Comparison of ENCODE assay signal across 8 cellular contexts in genomic region chr6:87700729-87701675, GRCh38. TPM values are rescaled to one million over a fixed set of nuclear protein-coding genes. Genes with fewer than 3 reads are reported as not detected.
DNase-seq lines count a peak whose midpoint lies in the region; ATAC-seq and TF ChIP-seq lines count a peak whose summit lies in the region.

No MANE protein-coding gene starts in this region.

- intact Hi-C loops in esophagus squamous epithelium (cut with DNase I), result no loop called here

- H3K27ac ChIP-seq in esophagus squamous epithelium (peak overlapping the region; percentile 93 to 99 (median 98)), tibial nerve (peak overlapping the region; percentile 87 to 99 (median 95))

- 1% methylated on average over 14 to 16 of the region's 54 CpGs for WGBS in esophagus squamous epithelium, 2 donors
- WGBS in tibial nerve, 2 donors, result 0 to 1% methylated on average over 40 to 52 of the region's 54 CpGs

- POLR2A ChIA-PET in GM10248 (lab: Yijun Ruan, JAX), result interaction anchor here (0.5 to 1.4 kb wide), 5 partner anchors 54 to 1659 kb away, joined by 3 to 4 read pairs (median 3); no protein-coding TSS in a partner anchor
- POLR2A ChIA-PET in naive thymus-derived CD8-positive, alpha-beta T cell (lab: Charles Lee), result interaction anchor here (0.6 to 2.1 kb wide), 14 partner anchors 15 to 1380 kb away, joined by 3 to 23 read pairs (median 5); partner anchors contain the start of genes CFAP206, ORC3, PNRC1 and RARS2

- no peaks in the 10 kb centered on the region for H3K36me3 ChIP-seq in esophagus squamous epithelium
- no peaks in the 10 kb centered on the region for H3K36me3 ChIP-seq in tibial nerve

- ATAC-seq in HG02970 (IDR thresholded peaks at IDR 0.05; ENCODE audit: low FRiP score, unreplicated experiment) (peak; percentile 4), GM21390 (IDR thresholded peaks at IDR 0.05; ENCODE audit: unreplicated experiment) (no peak)
- no peak for ATAC-seq in naive thymus-derived CD8-positive, alpha-beta T cell

- peak in 1 of 2 donors; percentile 12 for TF ChIP-seq EP300 in tibial nerve (IDR thresholded peaks at IDR 0.05)

- TF ChIP-seq POLR2A in esophagus squamous epithelium (IDR thresholded peaks at IDR 0.05), result no peak
- TF ChIP-seq POLR2A in tibial nerve (IDR thresholded peaks at IDR 0.05), result no peak

- peak; percentile 54 for DNase-seq in GM10248 (ENCODE audit: extremely low spot score)
- DNase-seq in NCI-H526 (lab: John Stamatoyannopoulos, UW), result peak; percentile 26 to 56
- peak; percentile 66 for DNase-seq in activated CD8-positive, alpha-beta memory T cell treated with anti-CD3 and anti-CD28 coated beads for 24 hours
- DNase-seq in esophagus squamous epithelium (lab: John Stamatoyannopoulos, UW), result no peak
- DNase-seq in naive thymus-derived CD8-positive, alpha-beta T cell, result peak in 3 of 10 donors; percentile 10 to 12 (median 10)
- DNase-seq in tibial nerve (ENCODE audit: low spot score in 2 of 2), result peak in 1 of 2 donors; percentile 19

- H3K9me3 ChIP-seq in esophagus squamous epithelium, result no peaks in the 10 kb centered on the region
- no peaks in the 10 kb centered on the region for H3K9me3 ChIP-seq in tibial nerve

- peaks cover 11 to 55% (median 47%) of the 10 kb centered on the region in 4 donors for H3K4me1 Mint-ChIP-seq in naive thymus-derived CD8-positive, alpha-beta T cell

- H3K4me3 ChIP-seq in esophagus squamous epithelium (peak overlapping the region; percentile 76 to 93 (median 89)), tibial nerve (peak overlapping the region; percentile 50 to 99 (median 76))

- peak overlapping the region; percentile 91 to 99 (median 94) for H3K4me3 Mint-ChIP-seq in naive thymus-derived CD8-positive, alpha-beta T cell

- H3K27me3 ChIP-seq in esophagus squamous epithelium (no peaks in the 10 kb centered on the region), tibial nerve (no peaks in the 10 kb centered on the region)

- TF ChIP-seq CTCF in GM10248 (IDR thresholded peaks at IDR 0.05; ENCODE audit: control extremely low read depth, extremely low read depth, low read depth, missing control alignments) (peak; percentile 27), esophagus squamous epithelium (IDR thresholded peaks at IDR 0.05) (no peak), tibial nerve (IDR thresholded peaks at IDR 0.05) (no peak)

- CTCF ChIA-PET in GM10248 (lab: Yijun Ruan, JAX), result interaction anchor here (1.1 to 1.3 kb wide), 3 partner anchors 22 to 45 kb away, joined by 3 to 6 read pairs (median 4); no protein-coding TSS in a partner anchor

- H3K4me1 ChIP-seq in esophagus squamous epithelium (peaks cover 12 to 47% (median 24%) of the 10 kb centered on the region in 3 donors), tibial nerve (peaks cover 0 to 44% (median 15%) of the 10 kb centered on the region in 4 donors)

- peaks cover 0 to 11% (median 0%) of the 10 kb centered on the region in 3 donors for H3K36me3 Mint-ChIP-seq in naive thymus-derived CD8-positive, alpha-beta T cell

- H3K27ac Mint-ChIP-seq in naive thymus-derived CD8-positive, alpha-beta T cell, result peak overlapping the region; percentile 72 to 99 (median 96)

- no peaks in the 10 kb centered on the region for H3K9me3 Mint-ChIP-seq in naive thymus-derived CD8-positive, alpha-beta T cell

- H3K27me3 Mint-ChIP-seq in naive thymus-derived CD8-positive, alpha-beta T cell, result no peaks in the 10 kb centered on the region

RNA-seq across cellular contexts. Expression of gene AKIRIN2, which starts 1.0 kb away (rescaled TPM):
- 10 to 100 TPM; 13.8 to 36.7 (median 25.4) TPM for total RNA-seq in esophagus squamous epithelium
- total RNA-seq in naive thymus-derived CD8-positive, alpha-beta T cell, result 10 to 100 TPM; 57.4 to 58.0 TPM
- 10 to 100 TPM; 20.2 to 33.4 (median 27.2) TPM for polyA plus RNA-seq in naive thymus-derived CD8-positive, alpha-beta T cell
- 10 to 100 TPM; 18.8 to 29.5 (median 24.2) TPM for total RNA-seq in tibial nerve
